16 cellular contexts compared by ENCODE assay signal in genomic region chr6:13066050-13066449, GRCh38.
DNase-seq lines count a peak whose midpoint lies in the region; ATAC-seq, FAIRE-seq and TF ChIP-seq lines count a peak whose summit lies in the region.
"Had no signal": no experiment of that assay in that cellular context is flagged by ENCODE, and none has a peak within 500 bp of the region (broad histone marks: within the 10 kb centered on the region; RNA-seq: fewer than 3 reads in every experiment).

No MANE protein-coding gene starts in this region.

- ATAC-seq in Right ventricle myocardium inferior (peak; percentile 20), GM19452 (IDR thresholded peaks at IDR 0.05; ENCODE audit: unreplicated experiment) (no peak)
- ATAC-seq: CD8-positive, alpha-beta T cell; GM12878 had no signal

- FAIRE-seq in D721Med (lab: Jason Lieb, UNC) (peak; percentile 35), small intestine (lab: Jason Lieb, UNC) (no peak)
- FAIRE-seq: GM12878, GM19239 had no signal

- H3K9me3 ChIP-seq in right atrium auricular region (no peaks in the 10 kb centered on the region), small intestine (ENCODE audit: control insufficient read depth, low read depth) (no peaks in the 10 kb centered on the region)
- H3K9me3 ChIP-seq: BLaER1 treated with 17β-estradiol and CSF1 and Interleukin-3, amounts not matched to agents 10 nM and 100 nM; HAP-1 had no signal

- DNase-seq in Right ventricle myocardium inferior (ENCODE audit: missing footprints) = no peak
- DNase-seq in right atrium auricular region (ENCODE audit: low spot score) = no peak
- no peak for DNase-seq in D721Med (ENCODE audit: insufficient read length, low spot score)
- peak; percentile 49 for DNase-seq in NCI-H524 treated with DMSO at 0.1 percent for 48 hours (lab: John Stamatoyannopoulos, UW)
- DNase-seq in small intestine = peak; percentile 59
- DNase-seq: Calu3; CD8-positive, alpha-beta T cell; DMS 273 treated with DMSO at 0.1 percent for 48 hours; DMS53; DND-41 had no signal

- H3K36me3 ChIP-seq in right atrium auricular region (no peaks in the 10 kb centered on the region), small intestine (ENCODE audit: control insufficient read depth in 2 of 2, insufficient read depth in 2 of 2, low read length in 2 of 2) (no peaks in the 10 kb centered on the region)
- H3K36me3 ChIP-seq: BLaER1 treated with 17β-estradiol and CSF1 and Interleukin-3, amounts not matched to agents 10 nM and 100 nM; HAP-1 had no signal

- TF ChIP-seq CTCF in right atrium auricular region (IDR thresholded peaks at IDR 0.05) = no peak
- TF ChIP-seq CTCF in D721Med (IDR thresholded peaks at IDR 0.05; ENCODE audit: insufficient read depth, missing control alignments) = no peak

- no peak overlapping the region for H3K4me3 ChIP-seq in right atrium auricular region
- no peak overlapping the region for H3K4me3 ChIP-seq in small intestine (ENCODE audit: low read depth in 1 of 2, low read length in 2 of 2)
- H3K4me3 ChIP-seq: BLaER1 treated with 17β-estradiol and CSF1 and Interleukin-3, amounts not matched to agents 10 nM and 100 nM; GM12878; GM23248; HAP-1 had no signal

- intact Hi-C loops in Right ventricle myocardium inferior (cut with DNase I) = loop anchor here (5.0 kb wide), 1 partner anchor 39 kb away; no protein-coding TSS in a partner anchor

- H3K27me3 ChIP-seq in right atrium auricular region (no peaks in the 10 kb centered on the region), small intestine (ENCODE audit: control insufficient read depth in 2 of 2, insufficient read depth in 2 of 2, low read length in 2 of 2) (no peaks in the 10 kb centered on the region)
- H3K27me3 ChIP-seq: BLaER1 treated with 17β-estradiol and CSF1 and Interleukin-3, amounts not matched to agents 10 nM and 100 nM had no signal

- 24 to 63% (median 48%) methylated on average over 4 of the region's 4 CpGs for WGBS in small intestine, 3 donors

- H3K4me1 ChIP-seq in right atrium auricular region (peaks cover 0 to 9% of the 10 kb centered on the region in 2 donors), small intestine (ENCODE audit: control insufficient read depth in 2 of 2, insufficient read depth in 1 of 2, low read depth in 1 of 2, low read length in 1 of 2) (peaks cover 0 to 4% of the 10 kb centered on the region in 2 donors)
- H3K4me1 ChIP-seq: HAP-1 had no signal

- H3K27ac ChIP-seq in right atrium auricular region (no peak overlapping the region), small intestine (ENCODE audit: low read depth in 1 of 2, low read length in 1 of 2) (no peak overlapping the region)
- H3K27ac ChIP-seq: BLaER1 treated with 17β-estradiol and CSF1 and Interleukin-3, amounts not matched to agents 10 nM and 100 nM; GM23248 had no signal

Comparison
In these comparisons a context has a peak if more than half of its experiments do, and no peak if none do; other contexts are left out.
1. DNase-seq: peak in NCI-H524 treated with DMSO at 0.1 percent for 48 hours (single experiment) and small intestine (single experiment); none in Right ventricle myocardium inferior (single experiment), right atrium auricular region (single experiment) and D721Med (single experiment).